Comparison of ENCODE assay signal across 1 cellular context in genomic region chr10:107496594-107496993, GRCh38.
TF ChIP-seq lines count a peak whose summit lies in the region.

No MANE protein-coding gene starts in this region.

TF ChIP-seq in SK-N-SH treated with all-trans-retinoic acid at 6 μM for 48 hours, 23 proteins besides CTCF, POLR2A, EP300 and RAD21 (continued from another document):
- TF ChIP-seq, protein P1, sequence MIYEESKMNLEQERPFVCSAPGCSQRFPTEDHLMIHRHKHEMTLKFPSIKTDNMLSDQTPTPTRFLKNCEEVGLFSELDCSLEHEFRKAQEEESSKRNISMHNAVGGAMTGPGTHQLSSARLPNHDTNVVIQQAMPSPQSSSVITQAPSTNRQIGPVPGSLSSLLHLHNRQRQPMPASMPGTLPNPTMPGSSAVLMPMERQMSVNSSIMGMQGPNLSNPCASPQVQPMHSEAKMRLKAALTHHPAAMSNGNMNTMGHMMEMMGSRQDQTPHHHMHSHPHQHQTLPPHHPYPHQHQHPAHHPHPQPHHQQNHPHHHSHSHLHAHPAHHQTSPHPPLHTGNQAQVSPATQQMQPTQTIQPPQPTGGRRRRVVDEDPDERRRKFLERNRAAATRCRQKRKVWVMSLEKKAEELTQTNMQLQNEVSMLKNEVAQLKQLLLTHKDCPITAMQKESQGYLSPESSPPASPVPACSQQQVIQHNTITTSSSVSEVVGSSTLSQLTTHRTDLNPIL (CRISPR knock-in tag; IDR thresholded peaks at IDR 0.05; ENCODE audit: low read depth) = no peak
- no peak for TF ChIP-seq ZFP3 (CRISPR knock-in tag; IDR thresholded peaks at IDR 0.05)
- TF ChIP-seq OSR1 (CRISPR knock-in tag; IDR thresholded peaks at IDR 0.05) = no peak
TF ChIP-seq in SK-N-SH treated with all-trans-retinoic acid at 6 μM for 48 hours: peak in this region for 0.
